Comparison of ENCODE assay signal across 18 cellular contexts in the genomic region with DNA sequence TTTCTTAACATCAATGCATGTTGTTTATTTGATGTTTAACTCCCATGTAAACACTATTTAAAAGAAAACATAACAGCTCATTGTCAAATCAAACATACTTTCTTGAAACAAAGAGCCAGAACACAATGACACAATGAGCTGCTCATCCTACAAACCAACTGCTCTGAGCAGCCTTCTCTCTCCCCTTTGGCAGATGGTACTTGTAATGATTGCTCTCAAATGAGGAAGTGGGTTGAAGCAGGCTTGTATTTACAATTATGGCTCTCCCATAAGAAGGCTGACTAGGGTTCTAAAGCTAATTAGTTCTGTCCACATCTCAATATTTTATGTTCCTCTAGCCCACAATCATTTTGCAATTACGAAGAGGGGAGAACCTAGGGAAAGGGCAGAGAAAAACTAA.
DNase-seq lines count a peak whose midpoint lies in the region; ATAC-seq, FAIRE-seq and TF ChIP-seq lines count a peak whose summit lies in the region.
"Had no signal": no experiment of that assay in that cellular context is flagged by ENCODE, and none has a peak within 500 bp of the region (broad histone marks: within the 10 kb centered on the region; RNA-seq: fewer than 3 reads in every experiment).

No MANE protein-coding gene starts in this region.

- H3K4me1 Mint-ChIP-seq in glutamatergic neuron (ENCODE audit: low read depth, unreplicated experiment): peaks cover 19% of the 10 kb centered on the region
- H3K4me1 Mint-ChIP-seq: B cell; central memory CD8-positive, alpha-beta T cell had no signal

- no peak for DNase-seq in GM12891 (ENCODE audit: insufficient read length, low spot score)
- DNase-seq in NCI-H1092 (lab: John Stamatoyannopoulos, UW): peak; percentile 57
- DNase-seq in NCI-H748 treated with DMSO at 0.1 percent for 48 hours (lab: John Stamatoyannopoulos, UW): peak; percentile 3
- DNase-seq in glutamatergic neuron: no peak
- no peak for DNase-seq in HPDE6-E6E7 (ENCODE audit: extremely low spot score)
- no peak for DNase-seq in GM03348 (ENCODE audit: low spot score)
- DNase-seq: activated CD4-positive, alpha-beta T cell treated with anti-CD3 and anti-CD28 coated beads, Interleukin-2, amount 50 U/mL, for 48 hours; activated naive CD4-positive, alpha-beta T cell treated with anti-CD3 and anti-CD28 coated beads for 36 hours; anterior cingulate cortex; Calu3; esophagus squamous epithelium; GM23248; left ventricle myocardium inferior; NCI-H446 treated with DMSO at 0.1 percent for 48 hours; spleen had no signal

- no peaks in the 10 kb centered on the region for H3K27me3 Mint-ChIP-seq in glutamatergic neuron (ENCODE audit: unreplicated experiment)
- H3K27me3 Mint-ChIP-seq: B cell; central memory CD8-positive, alpha-beta T cell had no signal

- FAIRE-seq in GM12891 (lab: Jason Lieb, UNC): no peak

- no peak for TF ChIP-seq POLR2A in GM12891 (IDR thresholded peaks at IDR 0.05; ENCODE audit: low read depth, low read length)

- peaks cover 2% of the 10 kb centered on the region for H3K9me3 Mint-ChIP-seq in glutamatergic neuron (ENCODE audit: unreplicated experiment)

- no peaks in the 10 kb centered on the region for H3K36me3 Mint-ChIP-seq in glutamatergic neuron (ENCODE audit: unreplicated experiment)

- ATAC-seq in GM19463 (IDR thresholded peaks at IDR 0.05; ENCODE audit: unreplicated experiment): no peak

- H3K4me3 Mint-ChIP-seq in glutamatergic neuron (ENCODE audit: unreplicated experiment): peak overlapping the region; percentile 53
- H3K4me3 Mint-ChIP-seq: activated naive CD4-positive, alpha-beta T cell treated with anti-CD3 and anti-CD28 coated beads for 36 hours; B cell; central memory CD8-positive, alpha-beta T cell had no signal

- H3K27ac Mint-ChIP-seq in glutamatergic neuron (ENCODE audit: unreplicated experiment): peak overlapping the region; percentile 99
- H3K27ac Mint-ChIP-seq: activated naive CD4-positive, alpha-beta T cell treated with anti-CD3 and anti-CD28 coated beads for 36 hours; B cell had no signal

- TF ChIP-seq CTCF in glutamatergic neuron (IDR thresholded peaks at IDR 0.05; ENCODE audit: partially characterized antibody, unreplicated experiment): no peak

TF ChIP-seq in GM12891, 5 proteins besides CTCF, POLR2A, EP300 and RAD21:
- TF ChIP-seq PAX5 (IDR thresholded peaks at IDR 0.05; ENCODE audit: insufficient read depth, low read length, severe bottlenecking) (no peak), SPI1 (IDR thresholded peaks at IDR 0.05; ENCODE audit: low read depth, low read length) (peak; percentile 68)

Comparison
In these comparisons a context has a peak if more than half of its experiments do, and no peak if none do; other contexts are left out.
1. DNase-seq: peak in NCI-H1092 (single experiment) and NCI-H748 treated with DMSO at 0.1 percent for 48 hours (single experiment); none in GM12891 (single experiment), glutamatergic neuron (single experiment), HPDE6-E6E7 (single experiment) and GM03348 (single experiment).